In genomic region chr1:37946703-37947360, GRCh38 we compare ENCODE assay signal across 8 cellular contexts. TPM values are rescaled to one million over a fixed set of nuclear protein-coding genes. Genes with fewer than 3 reads are reported as not detected.
DNase-seq lines count a peak whose midpoint lies in the region; ATAC-seq and TF ChIP-seq lines count a peak whose summit lies in the region.

INPP5B (minus strand) TSS chr1:37947053; CDS start chr1:37946308, 745 bp downstream.

- H3K27me3 Mint-ChIP-seq in activated naive CD8-positive, alpha-beta T cell treated with anti-CD3 and anti-CD28 coated beads, Interleukin-2, amount 50 U/mL, for 24 hours, result no peaks in the 10 kb centered on the region

- DNase-seq in AG08395 (ENCODE audit: low spot score), result peak; percentile 95
- peak; percentile 83 for DNase-seq in activated naive CD8-positive, alpha-beta T cell treated with anti-CD3 and anti-CD28 coated beads, Interleukin-2, amount 50 U/mL, for 24 hours
- DNase-seq in heart right ventricle, result peak; percentile 86 to 94
- DNase-seq in trophoblast cell, result peak in 1 of 2 donors; percentile 39
- DNase-seq in tibial artery, result peak; percentile 93 to 95

- peaks cover 18% of the 10 kb centered on the region for H3K4me1 Mint-ChIP-seq in activated naive CD8-positive, alpha-beta T cell treated with anti-CD3 and anti-CD28 coated beads, Interleukin-2, amount 50 U/mL, for 24 hours

- H3K27me3 ChIP-seq in SU-DHL-6 (ENCODE audit: low read length) (no peaks in the 10 kb centered on the region), heart right ventricle (no peaks in the 10 kb centered on the region), trophoblast cell (ENCODE audit: insufficient read depth, low read length) (no peaks in the 10 kb centered on the region), tibial artery (no peaks in the 10 kb centered on the region)

- H3K23ac ChIP-seq in trophoblast cell (ENCODE audit: low read length), result no peak within 1 kb of the TSS

- H3K4ac ChIP-seq in trophoblast cell (ENCODE audit: low read depth, low read length), result peak within 1 kb of the TSS; percentile 18

- H3F3A ChIP-seq in SU-DHL-6 (ENCODE audit: insufficient read depth), result no peaks in the 10 kb centered on the region

- WGBS in heart right ventricle, 2 donors, result 0 to 2% methylated on average over 11 of the region's 11 CpGs
- WGBS in trophoblast cell (ENCODE audit: extremely low coverage, insufficient coverage, insufficient read length), result no CpG with 5 or more reads among the region's 11 CpGs

- intact Hi-C loops in heart right ventricle (cut with DNase I) (loop anchor here in 1 of 10 donors (2.0 kb wide), 1 partner anchor 16 kb away; no protein-coding TSS in a partner anchor), tibial artery (cut with DNase I; ENCODE audit: low total_unique reads) (no loop called here)

- peak within 1 kb of the TSS; percentile 14 for H2BK120ac ChIP-seq in trophoblast cell (ENCODE audit: insufficient read depth, low read length, poor library complexity)

- no peaks in the 10 kb centered on the region for H3K9me3 Mint-ChIP-seq in activated naive CD8-positive, alpha-beta T cell treated with anti-CD3 and anti-CD28 coated beads, Interleukin-2, amount 50 U/mL, for 24 hours

- H3K36me3 Mint-ChIP-seq in activated naive CD8-positive, alpha-beta T cell treated with anti-CD3 and anti-CD28 coated beads, Interleukin-2, amount 50 U/mL, for 24 hours (ENCODE audit: low read depth), result no peaks in the 10 kb centered on the region

- H2BK5ac ChIP-seq in trophoblast cell (ENCODE audit: low read depth, low read length, poor library complexity), result peak within 1 kb of the TSS; percentile 15

- H4K12ac ChIP-seq in trophoblast cell (ENCODE audit: low read depth, low read length), result peak within 1 kb of the TSS; percentile 33

- H3K27ac ChIP-seq in SU-DHL-6 (ENCODE audit: low read depth, low read length), result peak within 1 kb of the TSS; percentile 37
- peak within 1 kb of the TSS; percentile 78 to 97 (median 90) for H3K27ac ChIP-seq in heart right ventricle
- no peak within 1 kb of the TSS for H3K27ac ChIP-seq in trophoblast cell (ENCODE audit: low read depth, low read length)
- H3K27ac ChIP-seq in tibial artery, result peak within 1 kb of the TSS; percentile 93 to 95

- H3K9me2 ChIP-seq in SU-DHL-6 (replicated peaks; ENCODE audit: insufficient read depth, low read length), result no peaks in the 10 kb centered on the region

- H3K27ac Mint-ChIP-seq in activated naive CD8-positive, alpha-beta T cell treated with anti-CD3 and anti-CD28 coated beads, Interleukin-2, amount 50 U/mL, for 24 hours, result peak within 1 kb of the TSS; percentile 99

- peak within 1 kb of the TSS; percentile 56 for H3K18ac ChIP-seq in trophoblast cell (ENCODE audit: low read length)

- no peaks in the 10 kb centered on the region for H4K20me1 ChIP-seq in SU-DHL-6 (ENCODE audit: low read depth, low read length)

- H3K9me3 ChIP-seq in SU-DHL-6 (ENCODE audit: insufficient read depth, low read length) (no peaks in the 10 kb centered on the region), heart right ventricle (no peaks in the 10 kb centered on the region), trophoblast cell (ENCODE audit: insufficient read depth, low read depth, low read length) (no peaks in the 10 kb centered on the region), tibial artery (no peaks in the 10 kb centered on the region)

- H2AFZ ChIP-seq in SU-DHL-6 (ENCODE audit: low read depth, low read length, severe bottlenecking) (peak within 1 kb of the TSS; percentile 78), trophoblast cell (ENCODE audit: insufficient read depth, low read length, poor library complexity) (peak within 1 kb of the TSS; percentile 56)

- peak within 1 kb of the TSS; percentile 74 for H4K91ac ChIP-seq in trophoblast cell (ENCODE audit: low read depth, low read length)

- peak within 1 kb of the TSS; percentile 70 for H3K9ac ChIP-seq in SU-DHL-6 (ENCODE audit: low read length)
- peak within 1 kb of the TSS; percentile 32 for H3K9ac ChIP-seq in trophoblast cell (ENCODE audit: low read length)

- peaks cover 4% of the 10 kb centered on the region for H3K79me1 ChIP-seq in trophoblast cell (ENCODE audit: low read length)

- peak within 1 kb of the TSS; percentile 69 for H3K14ac ChIP-seq in trophoblast cell (ENCODE audit: low read length)

- H3K4me2 ChIP-seq in SU-DHL-6 (ENCODE audit: low read depth, low read length, poor library complexity, severe bottlenecking), result peak within 1 kb of the TSS; percentile 63
- H3K4me2 ChIP-seq in trophoblast cell (ENCODE audit: low read length), result peak within 1 kb of the TSS; percentile 65

- TF ChIP-seq CTCF in SU-DHL-6 (IDR thresholded peaks at IDR 0.05; ENCODE audit: insufficient read depth, low read length, poor library complexity, severe bottlenecking) (no peak), heart right ventricle (IDR thresholded peaks at IDR 0.05) (peak in 3 of 9 donors; percentile 4 to 27 (median 21)), tibial artery (IDR thresholded peaks at IDR 0.05) (peak; percentile 19 to 39)

- peak within 1 kb of the TSS; percentile 95 for H3K4me3 Mint-ChIP-seq in activated naive CD8-positive, alpha-beta T cell treated with anti-CD3 and anti-CD28 coated beads, Interleukin-2, amount 50 U/mL, for 24 hours

- H4K8ac ChIP-seq in trophoblast cell (ENCODE audit: low read depth, low read length), result peak within 1 kb of the TSS; percentile 67

- H3K79me2 ChIP-seq in SU-DHL-6 (ENCODE audit: insufficient read depth, low read length) (no peaks in the 10 kb centered on the region), trophoblast cell (ENCODE audit: control insufficient read depth, insufficient read depth, low read length, poor library complexity) (peaks cover 2% of the 10 kb centered on the region)

- peak within 1 kb of the TSS; percentile 63 for H2BK12ac ChIP-seq in trophoblast cell (ENCODE audit: low read length)

- H3K4me1 ChIP-seq in heart right ventricle (peaks cover 5 to 30% (median 19%) of the 10 kb centered on the region in 9 donors), trophoblast cell (ENCODE audit: control insufficient read depth in 1 of 2, insufficient read depth in 2 of 2, low read length in 2 of 2) (peaks cover 6 to 13% of the 10 kb centered on the region in 2 experiments), tibial artery (peaks cover 0 to 24% (median 13%) of the 10 kb centered on the region in 4 donors)

- peak within 1 kb of the TSS; percentile 11 for H2AK5ac ChIP-seq in trophoblast cell (ENCODE audit: low read length)

- ATAC-seq in GM19025 (IDR thresholded peaks at IDR 0.05; ENCODE audit: low read depth, unreplicated experiment) (peak; percentile 63), HG03432 (IDR thresholded peaks at IDR 0.05; ENCODE audit: unreplicated experiment) (peak; percentile 83), heart right ventricle (peak; percentile 94 to 98 (median 96))
- peak; percentile 95 for ATAC-seq in activated naive CD8-positive, alpha-beta T cell treated with anti-CD3 and anti-CD28 coated beads, Interleukin-2, amount 50 U/mL, for 24 hours

- H3K4me3 ChIP-seq in SU-DHL-6 (ENCODE audit: insufficient read depth, low read length, poor library complexity, severe bottlenecking), result peak within 1 kb of the TSS; percentile 65
- H3K4me3 ChIP-seq in heart right ventricle, result peak within 1 kb of the TSS; percentile 59 to 98 (median 80)
- H3K4me3 ChIP-seq in trophoblast cell (ENCODE audit: low read depth, low read length), result peak within 1 kb of the TSS; percentile 80
- H3K4me3 ChIP-seq in tibial artery, result peak within 1 kb of the TSS; percentile 82 to 83

- H3K36me3 ChIP-seq in SU-DHL-6 (ENCODE audit: low read length) (no peaks in the 10 kb centered on the region), heart right ventricle (peaks cover 0 to 39% (median 20%) of the 10 kb centered on the region in 9 donors), trophoblast cell (ENCODE audit: control insufficient read depth in 1 of 2, insufficient read depth in 2 of 2, low read length in 2 of 2) (peaks cover 3% of the 10 kb centered on the region in 2 experiments), tibial artery (peaks cover 13 to 27% (median 17%) of the 10 kb centered on the region in 3 donors)

RNA-seq across cellular contexts. Expression of gene INPP5B, which starts in this region (rescaled TPM):
- total RNA-seq in heart right ventricle, result 10 to 100 TPM in 9 of 10 donors, 1 to 10 TPM in 1; 8.7 to 16.7 (median 12.5) TPM
- 10 to 100 TPM in 1 of 2 donors, 1 to 10 TPM in 1; 4.1 to 17.3 TPM for polyA plus RNA-seq in heart right ventricle
- polyA plus RNA-seq in trophoblast cell (2013), result 9.0 TPM in 2 replicates
